8 cellular contexts compared by ENCODE assay signal in genomic region chr14:22597771-22598098, GRCh38. TPM values are rescaled to one million over a fixed set of nuclear protein-coding genes. Genes with fewer than 3 reads are reported as not detected.
DNase-seq lines count a peak whose midpoint lies in the region; ATAC-seq, FAIRE-seq and TF ChIP-seq lines count a peak whose summit lies in the region.

No MANE protein-coding gene starts in this region.

- no peak for TF ChIP-seq EP300 in A549 (IDR thresholded peaks at IDR 0.05)

- H3K4me1 ChIP-seq in A549 (peaks cover 42% of the 10 kb centered on the region), SJSA1 (replicated peaks) (peaks cover 24% of the 10 kb centered on the region), parathyroid adenoma (peaks cover 17% of the 10 kb centered on the region)

- H3K4me2 ChIP-seq in A549: peak overlapping the region; percentile 95
- H3K4me2 ChIP-seq in parathyroid adenoma (ENCODE audit: low read length): peak overlapping the region; percentile 88

- H3K27ac ChIP-seq in A549 (peak overlapping the region; percentile 86 to 91), SJSA1 (no peak overlapping the region), parathyroid adenoma (peak overlapping the region; percentile 77)

- CTCF ChIA-PET in A549 (lab: Yijun Ruan, JAX): interaction anchor here (0.8 to 8.8 kb wide), 12 partner anchors 9 to 255 kb away, joined by 3 to 85 read pairs (median 4); partner anchors contain the start of genes DAD1 and OR6J1

- H3K27me3 ChIP-seq in SJSA1 (replicated peaks) (no peaks in the 10 kb centered on the region), parathyroid adenoma (ENCODE audit: control insufficient read depth, insufficient read depth, low read length) (no peaks in the 10 kb centered on the region)

- POLR2A ChIA-PET in A549 (lab: Yijun Ruan, JAX): interaction anchor here (0.6 to 2.9 kb wide), 8 partner anchors 8 to 115 kb away, joined by 3 to 42 read pairs (median 6); partner anchors contain the start of gene DAD1

- peaks cover 9% of the 10 kb centered on the region for H3K36me3 ChIP-seq in SJSA1
- H3K36me3 ChIP-seq in parathyroid adenoma (ENCODE audit: control insufficient read depth, insufficient read depth, low read length): no peaks in the 10 kb centered on the region

- peak overlapping the region; percentile 25 for H3K9ac ChIP-seq in parathyroid adenoma

- H3K9me3 ChIP-seq in A549 (no peaks in the 10 kb centered on the region), SJSA1 (replicated peaks) (no peaks in the 10 kb centered on the region), parathyroid adenoma (ENCODE audit: control insufficient read depth, low read length) (no peaks in the 10 kb centered on the region)

- DNase-seq in A549 (ENCODE audit: low read depth in 1 of 2, low spot score in 1 of 2) (no peak), SJSA1 (ENCODE audit: low read depth in 1 of 2, low spot score in 2 of 2) (no peak), fibroblast of pulmonary artery (ENCODE audit: low read depth) (no peak), COLO668 (lab: John Stamatoyannopoulos, UW; ENCODE audit: unreplicated experiment) (no peak), EL (no peak)

- no peak for TF ChIP-seq POLR2A in A549 (IDR thresholded peaks at IDR 0.05; ENCODE audit: low read length)

- no peak for TF ChIP-seq CTCF in A549 (IDR thresholded peaks at IDR 0.05)
- TF ChIP-seq CTCF in fibroblast of pulmonary artery (IDR thresholded peaks at IDR 0.05; ENCODE audit: low read length, missing control alignments): no peak
- no peak for TF ChIP-seq CTCF in parathyroid adenoma (IDR thresholded peaks at IDR 0.05)

- WGBS in A549 (ENCODE audit: missing lambda C conversion rate): 9% methylated on average over 9 of the region's 9 CpGs

- peak; percentile 28 to 32; a peak in 5 of 6 replicates for ATAC-seq in A549
- peak; percentile 26 for ATAC-seq in GM21529 (IDR thresholded peaks at IDR 0.05; ENCODE audit: unreplicated experiment)
- ATAC-seq in GM18519 (IDR thresholded peaks at IDR 0.05; ENCODE audit: low FRiP score, unreplicated experiment): no peak

- H3K4me3 ChIP-seq in A549 (peak overlapping the region; percentile 84), SJSA1 (peak overlapping the region; percentile 57), fibroblast of pulmonary artery (replicated peaks; ENCODE audit: low read depth, low read length) (peak overlapping the region; percentile 93), parathyroid adenoma (ENCODE audit: low read depth, low read length) (peak overlapping the region; percentile 89)

- TF ChIP-seq RAD21 in A549 (conservative IDR thresholded peaks at IDR 0.05 in 1 of 2, IDR thresholded peaks at IDR 0.05 in 1 of 2): no peak

- no peaks in the 10 kb centered on the region for H3K79me2 ChIP-seq in parathyroid adenoma

- peak overlapping the region; percentile 98 for H2AFZ ChIP-seq in parathyroid adenoma

- no peak for FAIRE-seq in A549 (lab: Jason Lieb, UNC)

TF ChIP-seq in A549, 52 proteins besides CTCF, POLR2A, EP300 and RAD21:
- TF ChIP-seq NFE2L2 (conservative IDR thresholded peaks at IDR 0.05; ENCODE audit: low read length) (no peak), MAZ (IDR thresholded peaks at IDR 0.05; ENCODE audit: borderline replicate concordance, low read depth, low read length) (no peak), CHD2 (IDR thresholded peaks at IDR 0.05; ENCODE audit: low read length, partially characterized antibody) (no peak), E2F6 (IDR thresholded peaks at IDR 0.05; ENCODE audit: borderline replicate concordance, low read depth) (no peak), GATA3 (IDR thresholded peaks at IDR 0.05; ENCODE audit: borderline replicate concordance) (0 out of 2 replicates have a peak, but pooled peaks have one; percentile 4), ATOH8 (CRISPR knock-in tag; IDR thresholded peaks at IDR 0.05; ENCODE audit: low read depth) (no peak), CEBPB (IDR thresholded peaks at IDR 0.05) (no peak), PHF8 (IDR thresholded peaks at IDR 0.05; ENCODE audit: borderline replicate concordance, low read depth) (peak; percentile 44)

RNA-seq across cellular contexts. Expression of gene ABHD4, which starts 0.4 kb away (rescaled TPM):
- 58.3 and 75.0 TPM in 2 replicates for polyA plus RNA-seq in A549 (2011; rRNA removed)
- 70.0 and 92.8 TPM in 2 replicates for polyA plus RNA-seq in A549 (2012; cell fraction: cytosol; rRNA removed)
- 89.5 and 91.0 TPM in 2 replicates for polyA plus RNA-seq in A549 (2012; cell fraction: nucleus; rRNA removed)
- polyA plus RNA-seq in A549 (2017; fragmentation: RNase III; extraction: RNeasy Plus Mini Kit Qiagen cat#74134 plus additional on column Dnase treatment): 63.4 to 70.7 TPM (median 66.5 TPM) in 3 replicates
- 57.6 and 74.4 TPM in 2 replicates for polyA minus RNA-seq in A549 (2011; rRNA and poly(A)+ RNA removed)
- 7.1 and 7.3 TPM in 2 replicates for total RNA-seq in SJSA1 (2014; rRNA removed; shearing (Covaris generic))

RNA-seq across cellular contexts. Expression of gene DAD1, which starts 8.7 kb away (rescaled TPM):
- polyA plus RNA-seq in A549 (2011; rRNA removed): 458 and 474 TPM in 2 replicates
- 417 and 429 TPM in 2 replicates for polyA plus RNA-seq in A549 (2012; cell fraction: cytosol; rRNA removed)
- polyA plus RNA-seq in A549 (2012; cell fraction: nucleus; rRNA removed): 241 and 387 TPM in 2 replicates
- 314 to 317 TPM (median 317 TPM) in 3 replicates for polyA plus RNA-seq in A549 (2017; fragmentation: RNase III; extraction: RNeasy Plus Mini Kit Qiagen cat#74134 plus additional on column Dnase treatment)
- 144 and 183 TPM in 2 replicates for polyA minus RNA-seq in A549 (2011; rRNA and poly(A)+ RNA removed)
- 282 and 328 TPM in 2 replicates for total RNA-seq in SJSA1 (2014; rRNA removed; shearing (Covaris generic))

RNA-seq across cellular contexts. Expression of gene OR6J1, which starts 46.4 kb away (rescaled TPM):
- polyA plus RNA-seq in A549 (2011; rRNA removed): not detected in 2 replicates
- not detected in 2 replicates for polyA plus RNA-seq in A549 (2012; cell fraction: cytosol; rRNA removed)
- polyA plus RNA-seq in A549 (2012; cell fraction: nucleus; rRNA removed): 0.01 TPM in 1 of 2 replicates, not detected in the other
- not detected in 3 replicates for polyA plus RNA-seq in A549 (2017; fragmentation: RNase III; extraction: RNeasy Plus Mini Kit Qiagen cat#74134 plus additional on column Dnase treatment)
- 0.08 TPM in 1 of 2 replicates, not detected in the other for polyA minus RNA-seq in A549 (2011; rRNA and poly(A)+ RNA removed)
- not detected in 2 replicates for total RNA-seq in SJSA1 (2014; rRNA removed; shearing (Covaris generic))
